15 cellular contexts compared by ENCODE assay signal in genomic region chr4:10673817-10674369, GRCh38. TPM values are rescaled to one million over a fixed set of nuclear protein-coding genes. Genes with fewer than 3 reads are reported as not detected.
A peak's percentile ranks its signal among the peaks of the same experiment; 100 is the strongest.
DNase-seq lines count a peak whose midpoint lies in the region; ATAC-seq lines count a peak whose summit lies in the region.
"Had no signal": no experiment of that assay in that cellular context is flagged by ENCODE, and none has a peak within 500 bp of the region (broad histone marks: within the 10 kb centered on the region; RNA-seq: fewer than 3 reads in every experiment).

No MANE protein-coding gene starts in this region.

- peaks cover 4% of the 10 kb centered on the region for H3K9me3 Mint-ChIP-seq in activated T-cell treated with anti-CD3 and anti-CD28 coated beads, Interleukin-2, amount 50 U/mL, for 4 hours
- H3K9me3 Mint-ChIP-seq in stimulated activated effector memory CD8-positive, alpha-beta T cell treated with anti-CD3 and anti-CD28 coated beads, Interleukin-12 subunit alpha, Interleukin-12 subunit beta, amount 100 ng/mL, for 72 hours: no peaks in the 10 kb centered on the region

- peak overlapping the region; percentile 48 for H3K27ac Mint-ChIP-seq in stimulated activated effector memory CD8-positive, alpha-beta T cell treated with anti-CD3 and anti-CD28 coated beads, Interleukin-12 subunit alpha, Interleukin-12 subunit beta, amount 100 ng/mL, for 72 hours

- H3K27me3 Mint-ChIP-seq in activated T-cell treated with anti-CD3 and anti-CD28 coated beads, Interleukin-2, amount 50 U/mL, for 4 hours (ENCODE audit: low read depth): no peaks in the 10 kb centered on the region

- H3K4me3 Mint-ChIP-seq in activated T-cell treated with anti-CD3 and anti-CD28 coated beads, Interleukin-2, amount 50 U/mL, for 4 hours: no peak overlapping the region
- no peak overlapping the region for H3K4me3 Mint-ChIP-seq in stimulated activated effector memory CD8-positive, alpha-beta T cell treated with anti-CD3 and anti-CD28 coated beads, Interleukin-12 subunit alpha, Interleukin-12 subunit beta, amount 100 ng/mL, for 72 hours

- DNase-seq in activated T-cell treated with anti-CD3 and anti-CD28 coated beads, Interleukin-2, amount 50 U/mL, for 4 hours: no peak
- no peak for DNase-seq in activated T-cell treated with anti-CD3 and anti-CD28 coated beads, Interleukin-2, amount 50 U/mL, for 48 hours
- no peak for DNase-seq in stimulated activated effector memory CD8-positive, alpha-beta T cell treated with anti-CD3 and anti-CD28 coated beads, Interleukin-12 subunit alpha, Interleukin-12 subunit beta, amount 100 ng/mL, for 72 hours (ENCODE audit: low spot score in 2 of 2)
- DNase-seq in NCI-H1694 (lab: John Stamatoyannopoulos, UW): no peak
- DNase-seq in activated CD4-positive, alpha-beta T cell treated with anti-CD3 and anti-CD28 coated beads for 48 hours: no peak
- DNase-seq in GDM1 (lab: John Stamatoyannopoulos, UW): no peak
- DNase-seq: body of pancreas, GF-D8, NCI-H2081 treated with DMSO at 0.1 percent for 48 hours, SHP77 had no signal

- H3K4me1 Mint-ChIP-seq in activated T-cell treated with anti-CD3 and anti-CD28 coated beads, Interleukin-2, amount 50 U/mL, for 4 hours (ENCODE audit: low read depth): peaks cover 21% of the 10 kb centered on the region
- peaks cover 12% of the 10 kb centered on the region for H3K4me1 Mint-ChIP-seq in stimulated activated effector memory CD8-positive, alpha-beta T cell treated with anti-CD3 and anti-CD28 coated beads, Interleukin-12 subunit alpha, Interleukin-12 subunit beta, amount 100 ng/mL, for 72 hours

- peak; percentile 45 to 48 for ATAC-seq in activated T-cell treated with anti-CD3 and anti-CD28 coated beads, Interleukin-2, amount 50 U/mL, for 4 hours
- ATAC-seq in GM21723 (IDR thresholded peaks at IDR 0.05; ENCODE audit: unreplicated experiment) (peak; percentile 83), HG03196 (IDR thresholded peaks at IDR 0.05; ENCODE audit: unreplicated experiment) (peak; percentile 67)
- no peak for ATAC-seq in stimulated activated effector memory CD8-positive, alpha-beta T cell treated with anti-CD3 and anti-CD28 coated beads, Interleukin-12 subunit alpha, Interleukin-12 subunit beta, amount 100 ng/mL, for 72 hours
- ATAC-seq: body of pancreas, esophagus mucosa had no signal

- no peaks in the 10 kb centered on the region for H3K36me3 Mint-ChIP-seq in activated T-cell treated with anti-CD3 and anti-CD28 coated beads, Interleukin-2, amount 50 U/mL, for 4 hours (ENCODE audit: insufficient read depth)
- no peaks in the 10 kb centered on the region for H3K36me3 Mint-ChIP-seq in stimulated activated effector memory CD8-positive, alpha-beta T cell treated with anti-CD3 and anti-CD28 coated beads, Interleukin-12 subunit alpha, Interleukin-12 subunit beta, amount 100 ng/mL, for 72 hours

RNA-seq across cellular contexts. Expression of gene CLNK, which starts 10.7 kb away (rescaled TPM):
- under 1 TPM in 2 of 3 donors, not detected in 1; 0.11 TPM for total RNA-seq in activated T-cell treated with anti-CD3 and anti-CD28 coated beads, Interleukin-2, amount 50 U/mL, for 4 hours
- total RNA-seq: A673, vagina had no signal
